ENCODE assay signal across 26 cellular contexts in genomic region chr1:8538502-8538901, GRCh38.
DNase-seq lines count a peak whose midpoint lies in the region; ATAC-seq and TF ChIP-seq lines count a peak whose summit lies in the region.
"Had no signal": no experiment of that assay in that cellular context is flagged by ENCODE, and none has a peak within 500 bp of the region (broad histone marks: within the 10 kb centered on the region; RNA-seq: fewer than 3 reads in every experiment).

No MANE protein-coding gene starts in this region.

- no peak overlapping the region for H3K4me3 ChIP-seq in cardiac muscle cell
- H3K4me3 ChIP-seq in lower lobe of right lung = no peak overlapping the region
- H3K4me3 ChIP-seq in thyroid gland (replicated peaks in 1 of 3) = no peak overlapping the region
- H3K4me3 ChIP-seq: A549; BLaER1 treated with 17β-estradiol and CSF1 and Interleukin-3, amounts not matched to agents 10 nM and 100 nM; GM12878 had no signal

- H3K36me3 ChIP-seq in cardiac muscle cell = peaks cover 22% of the 10 kb centered on the region
- peaks cover 16% of the 10 kb centered on the region for H3K36me3 ChIP-seq in lower lobe of right lung
- H3K36me3 ChIP-seq in thyroid gland = no peaks in the 10 kb centered on the region

- TF ChIP-seq POLR2A in thyroid gland (IDR thresholded peaks at IDR 0.05) = no peak

- intact Hi-C loops in Right ventricle myocardium superior (cut with DNase I) (no loop called here), lower lobe of right lung (cut with DNase I) (no loop called here), thyroid gland (cut with DNase I) (no loop called here)

- TF ChIP-seq CTCF in cardiac muscle cell (IDR thresholded peaks at IDR 0.05; ENCODE audit: low read depth, low read length) (no peak), lower lobe of right lung (IDR thresholded peaks at IDR 0.05) (no peak), thyroid gland (IDR thresholded peaks at IDR 0.05) (no peak)

- no peak for ATAC-seq in Right ventricle myocardium superior (ENCODE audit: poor library complexity)
- ATAC-seq in lower lobe of right lung = peak; percentile 75 to 93
- ATAC-seq: A549, GM12878, HCT116 had no signal

- no peaks in the 10 kb centered on the region for H3K27me3 ChIP-seq in cardiac muscle cell
- H3K27me3 ChIP-seq in lower lobe of right lung (ENCODE audit: low read depth) = no peaks in the 10 kb centered on the region
- no peaks in the 10 kb centered on the region for H3K27me3 ChIP-seq in thyroid gland
- H3K27me3 ChIP-seq: BLaER1 treated with 17β-estradiol and CSF1 and Interleukin-3, amounts not matched to agents 10 nM and 100 nM had no signal

- H3K4me1 ChIP-seq in cardiac muscle cell (ENCODE audit: low read depth) (no peaks in the 10 kb centered on the region), lower lobe of right lung (peaks cover 18% of the 10 kb centered on the region), thyroid gland (peaks cover 43 to 53% of the 10 kb centered on the region in 2 donors)

- H3K9me3 ChIP-seq in cardiac muscle cell (ENCODE audit: low read depth) (no peaks in the 10 kb centered on the region), lower lobe of right lung (no peaks in the 10 kb centered on the region), thyroid gland (no peaks in the 10 kb centered on the region)
- H3K9me3 ChIP-seq: A549; BLaER1 treated with 17β-estradiol and CSF1 and Interleukin-3, amounts not matched to agents 10 nM and 100 nM had no signal

- WGBS in thyroid gland, 2 donors = 33 to 41% methylated on average over 3 of the region's 3 CpGs

- DNase-seq in cardiac muscle cell (ENCODE audit: low read depth in 1 of 2, low spot score in 1 of 2) (no peak), Right ventricle myocardium superior (no peak), lower lobe of right lung (no peak), thyroid gland (no peak), medulla oblongata (ENCODE audit: extremely low spot score) (no peak)
- no peak for DNase-seq in activated T-cell treated with anti-CD3 and anti-CD28 coated beads, Interleukin-2, amount 50 U/mL, for 1 hour
- no peak for DNase-seq in stimulated activated CD4-positive, alpha-beta T cell treated with anti-CD3 and anti-CD28 coated beads, Interleukin-4, amount 100 ng/mL, for 24 hours
- DNase-seq: AML-193; CD4-positive, alpha-beta T cell; EL; GDM1; NCI-H1048; NCI-H1417; NCI-H1694; NCI-H2029 treated with DMSO at 0.1 percent for 48 hours; NCI-H446 treated with DMSO at 0.1 percent for 48 hours; NCI-H526; NCI-H82; NK-92 treated with Interleukin-12 subunit alpha and Interleukin-12 subunit beta, amount 100 ng/mL, for 24 hours; RPMI8226; SHP77 had no signal

- H3K27ac ChIP-seq in cardiac muscle cell (peak overlapping the region; percentile 41), lower lobe of right lung (no peak overlapping the region), thyroid gland (peak overlapping the region in 2 of 3 donors; percentile 10 to 65)
- H3K27ac ChIP-seq: A549; BLaER1 treated with 17β-estradiol and CSF1 and Interleukin-3, amounts not matched to agents 10 nM and 100 nM; KMS-11 had no signal
